In the genomic region with DNA sequence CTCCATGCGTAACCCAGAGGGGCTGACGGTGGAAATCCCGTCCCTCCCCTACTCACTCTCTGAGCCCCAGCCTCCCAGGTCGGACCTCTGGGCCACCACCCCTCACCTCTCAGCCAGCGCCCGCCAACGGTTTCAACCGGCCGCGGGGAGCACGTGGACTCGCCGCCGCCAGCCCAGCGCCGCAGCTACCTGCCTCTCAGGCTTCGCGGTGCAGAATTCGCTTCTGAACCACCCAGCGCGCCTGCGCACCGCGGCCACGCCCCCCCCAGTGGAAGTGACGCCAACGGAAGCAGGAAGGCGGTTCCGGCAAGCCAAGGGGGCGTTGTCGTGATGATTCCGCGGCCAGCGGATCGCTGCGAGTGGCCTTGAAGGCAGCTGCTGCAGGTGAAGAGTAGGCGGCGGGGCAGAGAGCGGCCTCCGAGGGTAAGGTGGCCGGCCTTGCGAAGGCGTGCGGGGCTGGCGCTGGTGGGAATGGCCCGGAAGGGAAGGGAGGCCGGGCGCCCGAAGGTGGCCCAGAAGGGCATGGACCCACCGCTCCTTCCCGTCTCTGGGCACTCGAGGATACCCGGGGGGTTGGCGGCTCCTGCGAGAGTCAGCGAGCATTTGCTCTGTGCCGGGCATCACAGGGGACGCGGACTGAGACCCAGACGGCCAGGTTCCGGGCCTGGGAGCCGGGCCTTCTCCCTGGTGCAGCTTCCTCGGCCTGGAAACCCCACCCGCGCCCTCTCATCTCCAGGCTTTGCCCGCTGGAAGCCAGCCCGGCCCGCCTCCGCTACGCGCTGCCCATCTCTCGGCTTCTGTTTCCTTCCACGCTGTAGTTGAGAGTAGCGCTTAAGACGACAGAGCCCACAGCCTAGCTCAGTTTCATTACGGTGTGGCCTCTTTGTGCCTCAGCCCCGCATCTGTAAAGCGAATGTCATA, we compare ENCODE assay signal across 8 cellular contexts. TPM values are rescaled to one million over a fixed set of nuclear protein-coding genes. Genes with fewer than 3 reads are reported as not detected.
DNase-seq lines count a peak whose midpoint lies in the region; ATAC-seq and TF ChIP-seq lines count a peak whose summit lies in the region.

A gene with protein sequence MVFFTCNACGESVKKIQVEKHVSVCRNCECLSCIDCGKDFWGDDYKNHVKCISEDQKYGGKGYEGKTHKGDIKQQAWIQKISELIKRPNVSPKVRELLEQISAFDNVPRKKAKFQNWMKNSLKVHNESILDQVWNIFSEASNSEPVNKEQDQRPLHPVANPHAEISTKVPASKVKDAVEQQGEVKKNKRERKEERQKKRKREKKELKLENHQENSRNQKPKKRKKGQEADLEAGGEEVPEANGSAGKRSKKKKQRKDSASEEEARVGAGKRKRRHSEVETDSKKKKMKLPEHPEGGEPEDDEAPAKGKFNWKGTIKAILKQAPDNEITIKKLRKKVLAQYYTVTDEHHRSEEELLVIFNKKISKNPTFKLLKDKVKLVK (minus strand): TSS at position 225 of the 921 bp plus-strand sequence. CDS start 6,412 bp downstream, outside the sequence.
A gene with protein sequence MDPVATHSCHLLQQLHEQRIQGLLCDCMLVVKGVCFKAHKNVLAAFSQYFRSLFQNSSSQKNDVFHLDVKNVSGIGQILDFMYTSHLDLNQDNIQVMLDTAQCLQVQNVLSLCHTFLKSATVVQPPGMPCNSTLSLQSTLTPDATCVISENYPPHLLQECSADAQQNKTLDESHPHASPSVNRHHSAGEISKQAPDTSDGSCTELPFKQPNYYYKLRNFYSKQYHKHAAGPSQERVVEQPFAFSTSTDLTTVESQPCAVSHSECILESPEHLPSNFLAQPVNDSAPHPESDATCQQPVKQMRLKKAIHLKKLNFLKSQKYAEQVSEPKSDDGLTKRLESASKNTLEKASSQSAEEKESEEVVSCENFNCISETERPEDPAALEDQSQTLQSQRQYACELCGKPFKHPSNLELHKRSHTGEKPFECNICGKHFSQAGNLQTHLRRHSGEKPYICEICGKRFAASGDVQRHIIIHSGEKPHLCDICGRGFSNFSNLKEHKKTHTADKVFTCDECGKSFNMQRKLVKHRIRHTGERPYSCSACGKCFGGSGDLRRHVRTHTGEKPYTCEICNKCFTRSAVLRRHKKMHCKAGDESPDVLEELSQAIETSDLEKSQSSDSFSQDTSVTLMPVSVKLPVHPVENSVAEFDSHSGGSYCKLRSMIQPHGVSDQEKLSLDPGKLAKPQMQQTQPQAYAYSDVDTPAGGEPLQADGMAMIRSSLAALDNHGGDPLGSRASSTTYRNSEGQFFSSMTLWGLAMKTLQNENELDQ (plus strand): TSS at position 322 of the 921 bp plus-strand sequence. CDS start 9,695 bp downstream, outside the sequence.

- ATAC-seq in GM18511 (IDR thresholded peaks at IDR 0.05; ENCODE audit: unreplicated experiment) (peak; percentile 92), HG02981 (IDR thresholded peaks at IDR 0.05; ENCODE audit: unreplicated experiment) (peak; percentile 93), gastrocnemius medialis (peak; percentile 86 to 96)

- intact Hi-C loops in gastrocnemius medialis (cut with DNase I; ENCODE audit: low total_unique reads): loop anchor here (1.0 kb wide), 1 partner anchor 42 kb away; a partner anchor contains a TSS

- peak within 1 kb of the TSS; percentile 28 for H3K27ac ChIP-seq in brain microvascular endothelial cell
- peak within 1 kb of the TSS; percentile 84 to 88 (median 86) for H3K27ac ChIP-seq in gastrocnemius medialis

- no peaks in the 10 kb centered on the region for H3K27me3 ChIP-seq in brain microvascular endothelial cell (replicated peaks)
- H3K27me3 ChIP-seq in gastrocnemius medialis: no peaks in the 10 kb centered on the region

- in situ Hi-C loops in brain microvascular endothelial cell (cut with HindIII; ENCODE audit: low pct_ligation_motif_present, low sequenced_read_pairs) (no loop called here), gastrocnemius medialis (cut with MboI; ENCODE audit: low sequenced_read_pairs in 4 of 4) (loop anchor here in 1 of 4 donors (25.0 kb wide), 1 partner anchor 247 kb away; a partner anchor contains a TSS)

- TF ChIP-seq CTCF in brain microvascular endothelial cell (IDR thresholded peaks at IDR 0.05; ENCODE audit: low read depth, low read length, missing control alignments) (no peak), gastrocnemius medialis (IDR thresholded peaks at IDR 0.05 in 4 of 5, conservative IDR thresholded peaks at IDR 0.05 in 1 of 5) (no peak)

- peak; percentile 80 to 83 for TF ChIP-seq POLR2A in gastrocnemius medialis (IDR thresholded peaks at IDR 0.05)

- DNase-seq in 8988T: peak; percentile 88
- DNase-seq in NCI-H2081 treated with DMSO at 0.1 percent for 48 hours (lab: John Stamatoyannopoulos, UW): peak; percentile 66
- peak; percentile 93 for DNase-seq in UCSD-AML1 (lab: John Stamatoyannopoulos, UW; ENCODE audit: unreplicated experiment)
- peak; percentile 87 for DNase-seq in brain microvascular endothelial cell
- peak; percentile 84 to 93 for DNase-seq in gastrocnemius medialis

- H3K36me3 ChIP-seq in brain microvascular endothelial cell (replicated peaks): peaks cover 4% of the 10 kb centered on the region
- H3K36me3 ChIP-seq in gastrocnemius medialis: no peaks in the 10 kb centered on the region

- peaks cover 42 to 62% of the 10 kb centered on the region in 2 donors for H3K4me1 ChIP-seq in gastrocnemius medialis

- no peaks in the 10 kb centered on the region for H3K9me3 ChIP-seq in gastrocnemius medialis

- H3K4me3 ChIP-seq in brain microvascular endothelial cell (ENCODE audit: low read depth, low read length) (peak within 1 kb of the TSS; percentile 93), iPS-11a (ENCODE audit: low read depth, low read length) (peak within 1 kb of the TSS; percentile 97), gastrocnemius medialis (peak within 1 kb of the TSS; percentile 69 to 93 (median 82))

RNA-seq across cellular contexts. Expression of the first gene that starts in this region (rescaled TPM):
- 10 to 100 TPM in 3 of 4 donors, 1 to 10 TPM in 1; 9.9 to 26.6 (median 23.1) TPM for total RNA-seq in gastrocnemius medialis

RNA-seq across cellular contexts. Expression of the second gene that starts in this region (rescaled TPM):
- 1 to 10 TPM; 1.7 to 2.8 (median 2.5) TPM for total RNA-seq in gastrocnemius medialis

Comparison
In these comparisons a context has a peak if more than half of its experiments do, and no peak if none do; other contexts are left out.
1. Peak in every context shown above with its lines: DNase-seq, ATAC-seq, H3K4me3 ChIP-seq and H3K27ac ChIP-seq.